2 cellular contexts compared by ENCODE assay signal in genomic region chrX:42978655-42979379, GRCh38.
TF ChIP-seq lines count a peak whose summit lies in the region.

No MANE protein-coding gene starts in this region.

TF ChIP-seq in GM23338, 12 proteins besides CTCF, POLR2A, EP300 and RAD21:
- TF ChIP-seq REST (IDR thresholded peaks at IDR 0.05; ENCODE audit: unreplicated experiment) (no peak), CREB1 (CRISPR knock-in tag; IDR thresholded peaks at IDR 0.05; ENCODE audit: low read depth) (no peak), EZH2phosphoT487 (IDR thresholded peaks at IDR 0.05; ENCODE audit: unreplicated experiment) (no peak), ZNF331 (CRISPR knock-in tag; IDR thresholded peaks at IDR 0.05; ENCODE audit: low read depth) (no peak), ETS1 (IDR thresholded peaks at IDR 0.05) (no peak), ZNF462 (CRISPR knock-in tag; IDR thresholded peaks at IDR 0.05) (no peak), NANOG (IDR thresholded peaks at IDR 0.05; ENCODE audit: borderline replicate concordance) (no peak)

TF ChIP-seq in GM12878, 131 proteins besides CTCF, POLR2A, EP300 and RAD21 (continued from another document):
- no peak for TF ChIP-seq HSF1 (IDR thresholded peaks at IDR 0.05; ENCODE audit: low read depth, low read length)
- TF ChIP-seq ZNF217 (IDR thresholded peaks at IDR 0.05): no peak
